ENCODE assay signal across 1 cellular context in the genomic region with DNA sequence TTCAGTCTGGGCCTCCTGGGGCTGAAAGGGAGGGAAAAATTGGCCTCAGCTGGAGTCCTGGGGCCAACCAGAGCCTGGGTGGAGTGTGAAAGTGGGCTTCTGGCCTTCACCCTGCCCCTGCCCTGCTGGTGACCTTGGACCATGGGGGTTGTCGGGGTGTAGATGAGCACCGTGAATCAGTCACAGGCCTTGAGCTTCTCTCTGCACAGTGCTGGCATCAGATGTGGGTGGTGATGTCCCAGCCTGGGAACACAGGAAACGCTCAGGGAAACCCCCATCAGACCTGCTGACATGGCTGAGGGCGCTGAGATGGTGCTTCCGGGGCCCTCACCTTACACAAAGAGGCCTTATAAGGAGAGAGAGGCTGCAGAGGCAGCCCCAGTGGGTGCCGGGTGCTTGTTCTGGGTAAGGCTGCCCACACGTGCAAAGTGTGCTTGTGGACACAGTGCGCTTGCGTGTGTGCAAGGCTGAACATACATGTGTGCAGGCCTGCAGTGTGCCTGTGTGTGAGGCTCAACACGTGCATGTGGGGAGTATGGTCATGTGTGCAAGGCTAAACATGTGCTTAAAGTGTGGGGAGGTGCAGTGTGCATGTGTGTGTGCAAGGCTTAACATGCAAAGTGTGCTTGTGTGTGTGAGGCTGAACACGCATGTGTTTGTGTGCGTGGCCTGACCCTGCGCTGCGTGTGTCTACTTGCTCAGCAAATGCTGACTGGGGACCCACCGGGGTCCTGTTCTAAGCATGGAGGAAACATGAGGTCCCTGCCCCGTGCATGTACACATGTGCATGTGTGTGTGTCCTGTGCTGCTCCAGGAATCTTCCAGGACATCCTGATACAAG.
TF ChIP-seq lines count a peak whose summit lies in the region.

No MANE protein-coding gene starts in this region.

TF ChIP-seq in HepG2, 621 proteins besides CTCF, POLR2A, EP300 and RAD21 (continued from another document and continues in another):
- TF ChIP-seq, protein P1, sequence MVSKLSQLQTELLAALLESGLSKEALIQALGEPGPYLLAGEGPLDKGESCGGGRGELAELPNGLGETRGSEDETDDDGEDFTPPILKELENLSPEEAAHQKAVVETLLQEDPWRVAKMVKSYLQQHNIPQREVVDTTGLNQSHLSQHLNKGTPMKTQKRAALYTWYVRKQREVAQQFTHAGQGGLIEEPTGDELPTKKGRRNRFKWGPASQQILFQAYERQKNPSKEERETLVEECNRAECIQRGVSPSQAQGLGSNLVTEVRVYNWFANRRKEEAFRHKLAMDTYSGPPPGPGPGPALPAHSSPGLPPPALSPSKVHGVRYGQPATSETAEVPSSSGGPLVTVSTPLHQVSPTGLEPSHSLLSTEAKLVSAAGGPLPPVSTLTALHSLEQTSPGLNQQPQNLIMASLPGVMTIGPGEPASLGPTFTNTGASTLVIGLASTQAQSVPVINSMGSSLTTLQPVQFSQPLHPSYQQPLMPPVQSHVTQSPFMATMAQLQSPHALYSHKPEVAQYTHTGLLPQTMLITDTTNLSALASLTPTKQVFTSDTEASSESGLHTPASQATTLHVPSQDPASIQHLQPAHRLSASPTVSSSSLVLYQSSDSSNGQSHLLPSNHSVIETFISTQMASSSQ (IDR thresholded peaks at IDR 0.05; ENCODE audit: low read depth), result no peak
- TF ChIP-seq, protein P1 (CRISPR knock-in tag; IDR thresholded peaks at IDR 0.05; ENCODE audit: borderline replicate concordance), result no peak
- TF ChIP-seq CHCHD3 (CRISPR knock-in tag; IDR thresholded peaks at IDR 0.05) (no peak; the same call in 1 of the 2 replicates), ZNF607 (CRISPR knock-in tag; IDR thresholded peaks at IDR 0.05; ENCODE audit: borderline replicate concordance) (no peak), SMAD9 (CRISPR knock-in tag; IDR thresholded peaks at IDR 0.05) (no peak), NONO (IDR thresholded peaks at IDR 0.05) (no peak), NONO (CRISPR knock-in tag; conservative IDR thresholded peaks at IDR 0.05) (no peak), ZSCAN9 (CRISPR knock-in tag; IDR thresholded peaks at IDR 0.05; ENCODE audit: borderline replicate concordance) (no peak), ZNF234 (CRISPR knock-in tag; conservative IDR thresholded peaks at IDR 0.05) (no peak), PHB2 (IDR thresholded peaks at IDR 0.05; ENCODE audit: partially characterized antibody) (no peak), TCF12 (IDR thresholded peaks at IDR 0.05) (no peak), TCF12 (CRISPR knock-in tag; IDR thresholded peaks at IDR 0.05) (no peak), ZNF12 (CRISPR knock-in tag; IDR thresholded peaks at IDR 0.05) (no peak), NR2C2 (CRISPR knock-in tag; IDR thresholded peaks at IDR 0.05; ENCODE audit: borderline replicate concordance) (peak; percentile 24; the same call in 1 of the 2 replicates), ZNF556 (CRISPR knock-in tag; IDR thresholded peaks at IDR 0.05; ENCODE audit: borderline replicate concordance) (no peak), IKZF1 (IDR thresholded peaks at IDR 0.05) (no peak), ZBTB38 (CRISPR knock-in tag; IDR thresholded peaks at IDR 0.05) (0 out of 2 replicates have a peak, but pooled peaks have one; percentile 15), KMT2B (CRISPR knock-in tag; IDR thresholded peaks at IDR 0.05) (no peak), ZFX (CRISPR knock-in tag; IDR thresholded peaks at IDR 0.05; ENCODE audit: low read depth) (peak; percentile 15; the same call in 1 of the 2 replicates), ZFP62 (CRISPR knock-in tag; IDR thresholded peaks at IDR 0.05) (no peak), ZBTB1 (CRISPR knock-in tag; IDR thresholded peaks at IDR 0.05; ENCODE audit: borderline replicate concordance) (no peak), MAFG (CRISPR knock-in tag; IDR thresholded peaks at IDR 0.05) (no peak), PHF20 (CRISPR knock-in tag; IDR thresholded peaks at IDR 0.05) (no peak; the same call in 1 of the 2 replicates), FOSL1 (CRISPR knock-in tag; IDR thresholded peaks at IDR 0.05; ENCODE audit: borderline replicate concordance) (no peak), ASH2L (IDR thresholded peaks at IDR 0.05; ENCODE audit: insufficient read length, low read depth, low read length) (peak; percentile 1), ZNF678 (CRISPR knock-in tag; IDR thresholded peaks at IDR 0.05) (no peak), PPARG (CRISPR knock-in tag; conservative IDR thresholded peaks at IDR 0.05) (no peak), HHEX (CRISPR knock-in tag; IDR thresholded peaks at IDR 0.05) (no peak), TMF1 (CRISPR knock-in tag; IDR thresholded peaks at IDR 0.05; ENCODE audit: low read depth) (no peak), ZNF562 (CRISPR knock-in tag; IDR thresholded peaks at IDR 0.05; ENCODE audit: borderline replicate concordance) (no peak), ZNF292 (CRISPR knock-in tag; IDR thresholded peaks at IDR 0.05; ENCODE audit: borderline replicate concordance, low read depth) (no peak), TBX3 (IDR thresholded peaks at IDR 0.05; ENCODE audit: borderline replicate concordance) (no peak), ZNF850 (CRISPR knock-in tag; conservative IDR thresholded peaks at IDR 0.05) (no peak), NCOR1 (IDR thresholded peaks at IDR 0.05; ENCODE audit: borderline replicate concordance, low read length) (no peak; the same call in 1 of the 2 replicates), RARA (CRISPR knock-in tag; IDR thresholded peaks at IDR 0.05) (peak; percentile 87), ZNF737 (CRISPR knock-in tag; IDR thresholded peaks at IDR 0.05; ENCODE audit: borderline replicate concordance) (no peak), NFE2L1 (CRISPR knock-in tag; IDR thresholded peaks at IDR 0.05; ENCODE audit: borderline replicate concordance) (no peak), TARDBP (CRISPR knock-in tag; IDR thresholded peaks at IDR 0.05) (no peak)
- TF ChIP-seq, protein P2, sequence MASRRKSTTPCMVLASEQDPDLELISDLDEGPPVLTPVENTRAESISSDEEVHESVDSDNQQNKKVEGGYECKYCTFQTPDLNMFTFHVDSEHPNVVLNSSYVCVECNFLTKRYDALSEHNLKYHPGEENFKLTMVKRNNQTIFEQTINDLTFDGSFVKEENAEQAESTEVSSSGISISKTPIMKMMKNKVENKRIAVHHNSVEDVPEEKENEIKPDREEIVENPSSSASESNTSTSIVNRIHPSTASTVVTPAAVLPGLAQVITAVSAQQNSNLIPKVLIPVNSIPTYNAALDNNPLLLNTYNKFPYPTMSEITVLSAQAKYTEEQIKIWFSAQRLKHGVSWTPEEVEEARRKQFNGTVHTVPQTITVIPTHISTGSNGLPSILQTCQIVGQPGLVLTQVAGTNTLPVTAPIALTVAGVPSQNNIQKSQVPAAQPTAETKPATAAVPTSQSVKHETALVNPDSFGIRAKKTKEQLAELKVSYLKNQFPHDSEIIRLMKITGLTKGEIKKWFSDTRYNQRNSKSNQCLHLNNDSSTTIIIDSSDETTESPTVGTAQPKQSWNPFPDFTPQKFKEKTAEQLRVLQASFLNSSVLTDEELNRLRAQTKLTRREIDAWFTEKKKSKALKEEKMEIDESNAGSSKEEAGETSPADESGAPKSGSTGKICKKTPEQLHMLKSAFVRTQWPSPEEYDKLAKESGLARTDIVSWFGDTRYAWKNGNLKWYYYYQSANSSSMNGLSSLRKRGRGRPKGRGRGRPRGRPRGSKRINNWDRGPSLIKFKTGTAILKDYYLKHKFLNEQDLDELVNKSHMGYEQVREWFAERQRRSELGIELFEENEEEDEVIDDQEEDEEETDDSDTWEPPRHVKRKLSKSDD (CRISPR knock-in tag; IDR thresholded peaks at IDR 0.05; ENCODE audit: low read depth), result 0 out of 2 replicates have a peak, but pooled peaks have one; percentile 39
- TF ChIP-seq, protein P3, sequence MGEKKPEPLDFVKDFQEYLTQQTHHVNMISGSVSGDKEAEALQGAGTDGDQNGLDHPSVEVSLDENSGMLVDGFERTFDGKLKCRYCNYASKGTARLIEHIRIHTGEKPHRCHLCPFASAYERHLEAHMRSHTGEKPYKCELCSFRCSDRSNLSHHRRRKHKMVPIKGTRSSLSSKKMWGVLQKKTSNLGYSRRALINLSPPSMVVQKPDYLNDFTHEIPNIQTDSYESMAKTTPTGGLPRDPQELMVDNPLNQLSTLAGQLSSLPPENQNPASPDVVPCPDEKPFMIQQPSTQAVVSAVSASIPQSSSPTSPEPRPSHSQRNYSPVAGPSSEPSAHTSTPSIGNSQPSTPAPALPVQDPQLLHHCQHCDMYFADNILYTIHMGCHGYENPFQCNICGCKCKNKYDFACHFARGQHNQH (CRISPR knock-in tag; IDR thresholded peaks at IDR 0.05), result no peak
- TF ChIP-seq, protein P4, sequence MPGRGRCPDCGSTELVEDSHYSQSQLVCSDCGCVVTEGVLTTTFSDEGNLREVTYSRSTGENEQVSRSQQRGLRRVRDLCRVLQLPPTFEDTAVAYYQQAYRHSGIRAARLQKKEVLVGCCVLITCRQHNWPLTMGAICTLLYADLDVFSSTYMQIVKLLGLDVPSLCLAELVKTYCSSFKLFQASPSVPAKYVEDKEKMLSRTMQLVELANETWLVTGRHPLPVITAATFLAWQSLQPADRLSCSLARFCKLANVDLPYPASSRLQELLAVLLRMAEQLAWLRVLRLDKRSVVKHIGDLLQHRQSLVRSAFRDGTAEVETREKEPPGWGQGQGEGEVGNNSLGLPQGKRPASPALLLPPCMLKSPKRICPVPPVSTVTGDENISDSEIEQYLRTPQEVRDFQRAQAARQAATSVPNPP (CRISPR knock-in tag; IDR thresholded peaks at IDR 0.05), result no peak
- TF ChIP-seq, protein P5, sequence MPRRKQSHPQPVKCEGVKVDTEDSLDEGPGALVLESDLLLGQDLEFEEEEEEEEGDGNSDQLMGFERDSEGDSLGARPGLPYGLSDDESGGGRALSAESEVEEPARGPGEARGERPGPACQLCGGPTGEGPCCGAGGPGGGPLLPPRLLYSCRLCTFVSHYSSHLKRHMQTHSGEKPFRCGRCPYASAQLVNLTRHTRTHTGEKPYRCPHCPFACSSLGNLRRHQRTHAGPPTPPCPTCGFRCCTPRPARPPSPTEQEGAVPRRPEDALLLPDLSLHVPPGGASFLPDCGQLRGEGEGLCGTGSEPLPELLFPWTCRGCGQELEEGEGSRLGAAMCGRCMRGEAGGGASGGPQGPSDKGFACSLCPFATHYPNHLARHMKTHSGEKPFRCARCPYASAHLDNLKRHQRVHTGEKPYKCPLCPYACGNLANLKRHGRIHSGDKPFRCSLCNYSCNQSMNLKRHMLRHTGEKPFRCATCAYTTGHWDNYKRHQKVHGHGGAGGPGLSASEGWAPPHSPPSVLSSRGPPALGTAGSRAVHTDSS (CRISPR knock-in tag; conservative IDR thresholded peaks at IDR 0.05), result no peak
- TF ChIP-seq, protein P6, sequence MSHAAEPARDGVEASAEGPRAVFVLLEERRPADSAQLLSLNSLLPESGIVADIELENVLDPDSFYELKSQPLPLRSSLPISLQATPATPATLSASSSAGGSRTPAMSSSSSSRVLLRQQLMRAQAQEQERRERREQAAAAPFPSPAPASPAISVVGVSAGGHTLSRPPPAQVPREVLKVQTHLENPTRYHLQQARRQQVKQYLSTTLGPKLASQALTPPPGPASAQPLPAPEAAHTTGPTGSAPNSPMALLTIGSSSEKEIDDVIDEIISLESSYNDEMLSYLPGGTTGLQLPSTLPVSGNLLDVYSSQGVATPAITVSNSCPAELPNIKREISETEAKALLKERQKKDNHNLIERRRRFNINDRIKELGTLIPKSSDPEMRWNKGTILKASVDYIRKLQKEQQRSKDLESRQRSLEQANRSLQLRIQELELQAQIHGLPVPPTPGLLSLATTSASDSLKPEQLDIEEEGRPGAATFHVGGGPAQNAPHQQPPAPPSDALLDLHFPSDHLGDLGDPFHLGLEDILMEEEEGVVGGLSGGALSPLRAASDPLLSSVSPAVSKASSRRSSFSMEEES (CRISPR knock-in tag; IDR thresholded peaks at IDR 0.05), result no peak
- TF ChIP-seq, protein P7, sequence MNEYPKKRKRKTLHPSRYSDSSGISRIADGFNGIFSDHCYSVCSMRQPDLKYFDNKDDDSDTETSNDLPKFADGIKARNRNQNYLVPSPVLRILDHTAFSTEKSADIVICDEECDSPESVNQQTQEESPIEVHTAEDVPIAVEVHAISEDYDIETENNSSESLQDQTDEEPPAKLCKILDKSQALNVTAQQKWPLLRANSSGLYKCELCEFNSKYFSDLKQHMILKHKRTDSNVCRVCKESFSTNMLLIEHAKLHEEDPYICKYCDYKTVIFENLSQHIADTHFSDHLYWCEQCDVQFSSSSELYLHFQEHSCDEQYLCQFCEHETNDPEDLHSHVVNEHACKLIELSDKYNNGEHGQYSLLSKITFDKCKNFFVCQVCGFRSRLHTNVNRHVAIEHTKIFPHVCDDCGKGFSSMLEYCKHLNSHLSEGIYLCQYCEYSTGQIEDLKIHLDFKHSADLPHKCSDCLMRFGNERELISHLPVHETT (CRISPR knock-in tag; conservative IDR thresholded peaks at IDR 0.05), result no peak
- TF ChIP-seq, protein P8, sequence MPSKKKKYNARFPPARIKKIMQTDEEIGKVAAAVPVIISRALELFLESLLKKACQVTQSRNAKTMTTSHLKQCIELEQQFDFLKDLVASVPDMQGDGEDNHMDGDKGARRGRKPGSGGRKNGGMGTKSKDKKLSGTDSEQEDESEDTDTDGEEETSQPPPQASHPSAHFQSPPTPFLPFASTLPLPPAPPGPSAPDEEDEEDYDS (CRISPR knock-in tag; IDR thresholded peaks at IDR 0.05), result no peak
- TF ChIP-seq, protein P9, sequence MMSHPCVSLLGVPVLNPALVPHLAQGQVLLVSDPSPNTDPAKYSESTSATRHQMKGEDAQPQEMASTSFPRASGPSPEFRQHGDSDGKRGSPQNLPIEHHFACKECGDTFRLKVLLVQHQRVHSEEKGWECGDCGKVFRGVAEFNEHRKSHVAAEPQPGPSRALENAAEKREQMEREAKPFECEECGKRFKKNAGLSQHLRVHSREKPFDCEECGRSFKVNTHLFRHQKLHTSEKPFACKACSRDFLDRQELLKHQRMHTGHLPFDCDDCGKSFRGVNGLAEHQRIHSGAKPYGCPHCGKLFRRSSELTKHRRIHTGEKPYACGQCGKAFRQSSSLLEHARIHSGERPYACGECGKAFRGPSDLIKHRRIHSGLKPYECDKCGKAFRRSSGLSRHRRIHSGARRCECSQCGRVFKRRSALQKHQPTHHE (CRISPR knock-in tag; IDR thresholded peaks at IDR 0.05; ENCODE audit: borderline replicate concordance), result no peak
- TF ChIP-seq, protein P10, sequence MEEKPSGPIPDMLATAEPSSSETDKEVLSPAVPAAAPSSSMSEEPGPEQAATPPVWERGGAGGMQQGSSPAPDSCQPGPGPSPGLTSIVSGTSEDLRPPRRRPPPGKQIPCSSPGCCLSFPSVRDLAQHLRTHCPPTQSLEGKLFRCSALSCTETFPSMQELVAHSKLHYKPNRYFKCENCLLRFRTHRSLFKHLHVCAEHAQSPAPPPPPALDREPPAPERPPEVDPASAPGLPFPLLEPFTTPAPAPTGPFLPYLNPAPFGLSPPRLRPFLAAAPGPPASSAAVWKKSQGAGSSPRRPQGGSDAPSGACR (CRISPR knock-in tag; IDR thresholded peaks at IDR 0.05), result no peak
